Comparison of ENCODE assay signal across 8 cellular contexts in the genomic region with DNA sequence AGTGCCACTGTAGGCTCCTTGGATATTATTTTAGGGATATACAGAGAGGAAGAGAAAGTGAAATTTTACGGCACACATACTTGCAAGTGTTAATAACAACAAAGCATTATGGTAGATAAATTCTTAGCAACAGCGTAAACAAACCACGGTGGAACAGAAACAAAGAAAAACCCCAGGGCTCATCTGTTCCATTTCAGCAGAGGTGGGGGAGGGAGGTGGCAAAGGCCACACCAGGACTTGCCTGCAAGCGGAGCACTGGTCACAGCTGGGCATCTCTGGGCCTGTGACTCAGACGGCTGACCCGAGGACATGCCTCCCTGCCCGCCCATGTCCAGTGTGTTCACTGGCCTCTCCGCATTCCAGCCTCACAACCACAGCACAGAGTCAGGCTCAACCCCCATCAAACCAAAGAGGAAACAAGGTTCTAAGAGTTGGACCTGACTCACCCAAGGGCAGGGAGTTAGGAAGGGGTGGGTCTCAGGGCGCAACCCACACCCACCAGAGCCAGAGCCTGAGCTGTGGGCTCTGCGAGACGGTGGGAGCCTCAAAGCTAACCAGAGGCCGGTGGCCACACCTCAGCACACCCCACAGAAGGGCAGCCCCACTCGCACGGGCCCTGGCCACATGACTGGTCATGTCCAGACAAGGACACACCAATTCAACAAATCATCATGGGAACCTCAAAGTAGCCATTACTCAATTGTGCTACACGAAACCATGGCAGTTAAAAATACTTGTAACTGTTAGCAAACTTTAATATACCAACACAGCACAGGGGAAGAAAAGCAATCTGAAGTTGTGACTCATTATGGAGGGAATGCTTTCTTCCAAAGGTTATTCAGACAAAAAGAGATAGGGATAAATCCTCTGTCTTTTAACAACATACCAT. TPM values are rescaled to one million over a fixed set of nuclear protein-coding genes. Genes with fewer than 3 reads are reported as not detected.
A peak's percentile ranks its signal among the peaks of the same experiment; 100 is the strongest.
DNase-seq lines count a peak whose midpoint lies in the region; ATAC-seq and TF ChIP-seq lines count a peak whose summit lies in the region.

No MANE protein-coding gene starts in this region.

- peak overlapping the region; percentile 80 for H3K4me2 ChIP-seq in PC-3 (ENCODE audit: low read length)

- no peaks in the 10 kb centered on the region for H4K20me1 ChIP-seq in PC-3 (ENCODE audit: low read length)

- H3K9ac ChIP-seq in PC-3 (ENCODE audit: low read length): peak overlapping the region; percentile 80

- peak overlapping the region; percentile 67 for H3K4me3 ChIP-seq in PC-3 (ENCODE audit: low read length)
- peak overlapping the region; percentile 43 for H3K4me3 ChIP-seq in fibroblast of pulmonary artery (replicated peaks; ENCODE audit: low read depth, low read length)
- H3K4me3 ChIP-seq in neuron (ENCODE audit: low read length): no peak overlapping the region
- H3K4me3 ChIP-seq in suprapubic skin: peak overlapping the region; percentile 20

- H3K27me3 ChIP-seq in PC-3 (ENCODE audit: low read length) (no peaks in the 10 kb centered on the region), neuron (ENCODE audit: insufficient read depth, low read length) (no peaks in the 10 kb centered on the region), suprapubic skin (no peaks in the 10 kb centered on the region)

- POLR2A ChIA-PET in PC-3 (lab: Charles Lee; ENCODE audit: unreplicated experiment): interaction anchor here (0.6 to 1.3 kb wide), 3 partner anchors 28 to 79 kb away, joined by 3 to 7 read pairs (median 3); no protein-coding TSS in a partner anchor

- no peak for TF ChIP-seq EP300 in suprapubic skin (IDR thresholded peaks at IDR 0.05)

- TF ChIP-seq CTCF in PC-3 (conservative IDR thresholded peaks at IDR 0.05; ENCODE audit: low read depth, low read length) (no peak), fibroblast of pulmonary artery (IDR thresholded peaks at IDR 0.05; ENCODE audit: low read length, missing control alignments) (no peak), suprapubic skin (IDR thresholded peaks at IDR 0.05) (no peak)

- peaks cover 25% of the 10 kb centered on the region for H3F3A ChIP-seq in PC-3 (ENCODE audit: low read length, unreplicated experiment)

- BruUV-seq in PC-3 (replicated peaks; lab: Mats Ljungman, UMichigan): TSS peak; percentile 76

- 3% methylated on average over 12 of the region's 15 CpGs for WGBS in suprapubic skin

- peak in 1 of 2 donors; percentile 7 for TF ChIP-seq POLR2A in suprapubic skin (IDR thresholded peaks at IDR 0.05)

- H3K9me2 ChIP-seq in PC-3 (replicated peaks; ENCODE audit: low read length): no peaks in the 10 kb centered on the region

- no peaks in the 10 kb centered on the region for H3K36me3 ChIP-seq in PC-3 (ENCODE audit: low read depth, low read length)
- H3K36me3 ChIP-seq in neuron (ENCODE audit: insufficient read depth, low read length): no peaks in the 10 kb centered on the region
- no peaks in the 10 kb centered on the region for H3K36me3 ChIP-seq in suprapubic skin

- peak; percentile 88 for ATAC-seq in GM18870 (IDR thresholded peaks at IDR 0.05; ENCODE audit: unreplicated experiment)
- ATAC-seq in HG03095 (IDR thresholded peaks at IDR 0.05; ENCODE audit: unreplicated experiment): peak; percentile 81
- ATAC-seq in PC-3: peak; percentile 83

- CTCF ChIA-PET in PC-3 (lab: Charles Lee): interaction anchor here (0.6 kb wide), 1 partner anchor 45 kb away, joined by 3 read pairs; no protein-coding TSS in a partner anchor

- H3K4me1 ChIP-seq in PC-3 (ENCODE audit: insufficient read depth, low read length): peaks cover 59% of the 10 kb centered on the region
- peaks cover 15% of the 10 kb centered on the region for H3K4me1 ChIP-seq in neuron (ENCODE audit: insufficient read depth, low read length)
- H3K4me1 ChIP-seq in suprapubic skin: peaks cover 82% of the 10 kb centered on the region

- peak overlapping the region; percentile 99 for H3K27ac ChIP-seq in PC-3 (ENCODE audit: low read length)
- peak overlapping the region; percentile 94 for H3K27ac ChIP-seq in suprapubic skin

- intact Hi-C loops in PC-3 (cut with micrococcal nuclease): loop anchor here (1.0 to 10.0 kb wide), 6 partner anchors 11 to 156 kb away; a partner anchor contains a TSS

- H3K9me3 ChIP-seq in PC-3 (ENCODE audit: low read length) (no peaks in the 10 kb centered on the region), neuron (ENCODE audit: low read length) (no peaks in the 10 kb centered on the region), suprapubic skin (no peaks in the 10 kb centered on the region)

- H2AFZ ChIP-seq in PC-3 (ENCODE audit: low read length): 0 out of 2 replicates have a peak overlapping the region, but pooled peaks have one; percentile 35
- peak overlapping the region; percentile 4 for H2AFZ ChIP-seq in neuron (ENCODE audit: low read depth, low read length)

- H3K79me2 ChIP-seq in PC-3 (ENCODE audit: low read length): peaks cover 87% of the 10 kb centered on the region

- DNase-seq in AG08396 (ENCODE audit: low spot score) (peak; percentile 93), PC-3 (peak; percentile 92), fibroblast of pulmonary artery (ENCODE audit: low read depth) (peak; percentile 96), suprapubic skin (ENCODE audit: low spot score in 2 of 2) (peak; percentile 91 to 92)
- DNase-seq in activated T-helper 1 cell treated with anti-CD3 and anti-CD28 coated beads, Interleukin-2, amount 50 U/mL, for 16 hours (ENCODE audit: low read depth in 1 of 2, low spot score in 1 of 2): peak; percentile 25 to 59

RNA-seq across cellular contexts. Expression of a gene that starts 10.7 kb away (rescaled TPM):
- total RNA-seq in PC-3 (2014; rRNA removed): 76.1 and 78.0 TPM in 2 replicates
- 10 to 100 TPM; 68.3 to 95.8 (median 82.6) TPM for total RNA-seq in suprapubic skin

RNA-seq across cellular contexts. Expression of a gene that starts 37.8 kb away (rescaled TPM):
- total RNA-seq in PC-3 (2014; rRNA removed) (12.2 and 18.8 TPM in 2 replicates), suprapubic skin (10 to 100 TPM in 2 of 4 donors, 1 to 10 TPM in 2; 7.2 to 33.5 (median 9.3) TPM)

Comparison
In these comparisons a context has a peak if more than half of its experiments do, and no peak if none do; other contexts are left out.
1. DNase-seq: peak in every context shown above with its lines; median percentile 96 in fibroblast of pulmonary artery; 93 in AG08396; 92 in PC-3; 92 in suprapubic skin; 42 in activated T-helper 1 cell treated with anti-CD3 and anti-CD28 coated beads, Interleukin-2, amount 50 U/mL, for 16 hours.